In the genomic region with DNA sequence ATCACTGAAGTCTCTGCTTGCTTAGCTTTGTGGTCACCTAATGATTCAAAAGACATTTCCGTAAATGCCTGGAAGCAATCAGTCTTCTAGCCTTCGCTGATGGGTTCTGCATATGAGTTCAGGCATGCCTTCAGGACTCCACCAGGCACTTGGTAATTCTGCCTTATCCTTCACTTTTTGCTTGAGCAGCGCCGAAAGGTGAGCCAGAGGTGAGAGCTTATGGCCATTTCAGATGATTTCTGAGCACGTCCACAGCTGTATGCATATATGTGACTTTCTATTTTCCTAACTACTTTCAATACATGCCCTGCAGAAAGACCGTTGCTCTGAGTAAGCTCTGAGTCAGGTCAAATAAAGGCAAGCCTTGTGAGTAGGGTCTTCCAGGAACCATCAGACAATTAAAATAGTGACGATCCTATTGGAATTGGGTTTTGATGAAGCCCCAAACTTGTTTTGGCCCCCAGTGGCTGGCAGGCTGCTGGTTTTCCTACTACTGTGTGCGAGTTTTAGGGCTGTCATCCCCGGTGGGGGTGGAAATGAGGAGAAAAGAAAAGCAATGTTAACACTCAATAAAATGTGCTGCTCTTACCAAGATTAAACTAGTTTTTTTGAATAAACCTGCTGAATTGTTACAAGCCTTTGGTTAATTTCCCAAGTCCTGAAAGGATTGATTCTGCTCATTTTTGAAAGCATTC, we compare ENCODE assay signal across 1 cellular context.
TF ChIP-seq lines count a peak whose summit lies in the region.

No MANE protein-coding gene starts in this region.

TF ChIP-seq in A549, 52 proteins besides CTCF, POLR2A, EP300 and RAD21 (continued from another document):
- TF ChIP-seq, protein P1, sequence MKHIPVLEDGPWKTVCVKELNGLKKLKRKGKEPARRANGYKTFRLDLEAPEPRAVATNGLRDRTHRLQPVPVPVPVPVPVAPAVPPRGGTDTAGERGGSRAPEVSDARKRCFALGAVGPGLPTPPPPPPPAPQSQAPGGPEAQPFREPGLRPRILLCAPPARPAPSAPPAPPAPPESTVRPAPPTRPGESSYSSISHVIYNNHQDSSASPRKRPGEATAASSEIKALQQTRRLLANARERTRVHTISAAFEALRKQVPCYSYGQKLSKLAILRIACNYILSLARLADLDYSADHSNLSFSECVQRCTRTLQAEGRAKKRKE (CRISPR knock-in tag; IDR thresholded peaks at IDR 0.05; ENCODE audit: low read depth), result 0 out of 2 replicates have a peak, but pooled peaks have one; percentile 5
- TF ChIP-seq JUNB (IDR thresholded peaks at IDR 0.05) (peak; percentile 38), KDM1A (IDR thresholded peaks at IDR 0.05; ENCODE audit: low read depth) (no peak), HOXB13 (CRISPR knock-in tag; IDR thresholded peaks at IDR 0.05; ENCODE audit: low read depth) (no peak), EHMT2 (IDR thresholded peaks at IDR 0.05; ENCODE audit: low read depth) (no peak), RFX5 (IDR thresholded peaks at IDR 0.05) (no peak), KDM5A (IDR thresholded peaks at IDR 0.05) (no peak), POLR2AphosphoS2 (conservative IDR thresholded peaks at IDR 0.05; ENCODE audit: low read length) (no peak), RARB (CRISPR knock-in tag; IDR thresholded peaks at IDR 0.05) (no peak; the same call in 1 of the 2 replicates), PHF8 (IDR thresholded peaks at IDR 0.05; ENCODE audit: borderline replicate concordance, low read depth) (no peak), JUN (IDR thresholded peaks at IDR 0.05) (peak in 1 of 2 experiments; percentile 32; a peak in 1 of 5 replicates), EHF (CRISPR knock-in tag; IDR thresholded peaks at IDR 0.05) (no peak), HOXB5 (CRISPR knock-in tag; IDR thresholded peaks at IDR 0.05) (no peak; the same call in 1 of the 2 replicates), ESRRA (IDR thresholded peaks at IDR 0.05; ENCODE audit: borderline replicate concordance, low read length) (no peak), RCOR1 (IDR thresholded peaks at IDR 0.05; ENCODE audit: low read depth, low read length) (no peak), ZC3H11A (IDR thresholded peaks at IDR 0.05) (no peak), GATA3 (IDR thresholded peaks at IDR 0.05; ENCODE audit: borderline replicate concordance) (peak; percentile 68; the same call in 1 of the 2 replicates), SREBF2 (IDR thresholded peaks at IDR 0.05) (no peak), SMC3 (IDR thresholded peaks at IDR 0.05) (no peak)
- TF ChIP-seq, protein P2, sequence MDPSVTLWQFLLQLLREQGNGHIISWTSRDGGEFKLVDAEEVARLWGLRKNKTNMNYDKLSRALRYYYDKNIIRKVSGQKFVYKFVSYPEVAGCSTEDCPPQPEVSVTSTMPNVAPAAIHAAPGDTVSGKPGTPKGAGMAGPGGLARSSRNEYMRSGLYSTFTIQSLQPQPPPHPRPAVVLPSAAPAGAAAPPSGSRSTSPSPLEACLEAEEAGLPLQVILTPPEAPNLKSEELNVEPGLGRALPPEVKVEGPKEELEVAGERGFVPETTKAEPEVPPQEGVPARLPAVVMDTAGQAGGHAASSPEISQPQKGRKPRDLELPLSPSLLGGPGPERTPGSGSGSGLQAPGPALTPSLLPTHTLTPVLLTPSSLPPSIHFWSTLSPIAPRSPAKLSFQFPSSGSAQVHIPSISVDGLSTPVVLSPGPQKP (IDR thresholded peaks at IDR 0.05; ENCODE audit: low read depth, low read length), result no peak
- TF ChIP-seq, protein P3, sequence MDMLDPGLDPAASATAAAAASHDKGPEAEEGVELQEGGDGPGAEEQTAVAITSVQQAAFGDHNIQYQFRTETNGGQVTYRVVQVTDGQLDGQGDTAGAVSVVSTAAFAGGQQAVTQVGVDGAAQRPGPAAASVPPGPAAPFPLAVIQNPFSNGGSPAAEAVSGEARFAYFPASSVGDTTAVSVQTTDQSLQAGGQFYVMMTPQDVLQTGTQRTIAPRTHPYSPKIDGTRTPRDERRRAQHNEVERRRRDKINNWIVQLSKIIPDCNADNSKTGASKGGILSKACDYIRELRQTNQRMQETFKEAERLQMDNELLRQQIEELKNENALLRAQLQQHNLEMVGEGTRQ (IDR thresholded peaks at IDR 0.05), result no peak
